In the genomic region with DNA sequence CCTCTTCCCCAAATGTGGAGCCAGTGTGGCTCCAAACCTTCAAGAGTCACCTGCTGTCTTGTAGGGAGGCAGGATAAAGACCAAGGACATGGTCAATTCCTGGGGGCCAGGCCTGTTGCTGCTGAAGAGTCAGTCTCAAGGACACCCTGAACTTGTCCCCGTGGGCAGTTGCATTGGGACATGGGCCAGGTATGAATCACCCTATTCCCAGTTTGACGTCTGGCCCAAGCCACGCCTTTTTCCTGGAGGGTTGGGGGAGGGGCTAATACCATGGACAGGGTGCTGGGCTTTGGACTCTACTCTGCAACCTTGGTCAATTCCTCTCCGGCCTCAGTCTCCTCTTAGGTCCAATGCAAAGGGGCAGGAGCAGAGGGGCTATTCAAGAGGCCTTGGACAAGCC, we compare ENCODE assay signal across 10 cellular contexts. TPM values are rescaled to one million over a fixed set of nuclear protein-coding genes. Genes with fewer than 3 reads are reported as not detected.
DNase-seq lines count a peak whose midpoint lies in the region; ATAC-seq, FAIRE-seq and TF ChIP-seq lines count a peak whose summit lies in the region.
"Had no signal": no experiment of that assay in that cellular context is flagged by ENCODE, and none has a peak within 500 bp of the region (broad histone marks: within the 10 kb centered on the region; RNA-seq: fewer than 3 reads in every experiment).

No MANE protein-coding gene starts in this region.

- intact Hi-C loops in activated naive CD4-positive, alpha-beta T cell treated with anti-CD3 and anti-CD28 coated beads for 36 hours (cut with micrococcal nuclease): no loop called here

- ATAC-seq in SK-N-SH treated with all-trans-retinoic acid at 6 μM for 48 hours: peak; percentile 28; the same call in 2 of the 3 replicates
- no peak for ATAC-seq in GM21360 (IDR thresholded peaks at IDR 0.05; ENCODE audit: unreplicated experiment)
- ATAC-seq: stimulated activated naive CD8-positive, alpha-beta T cell treated with anti-CD3 and anti-CD28 coated beads, Interleukin-15, amount 100 ng/mL, for 72 hours had no signal

- no peaks in the 10 kb centered on the region for H3K36me3 Mint-ChIP-seq in activated CD4-positive, alpha-beta memory T cell treated with anti-CD3 and anti-CD28 coated beads, Interleukin-2, amount 10 ng/mL, durations not matched to agents 7 days and 5 days (ENCODE audit: low read depth)
- H3K36me3 Mint-ChIP-seq in activated naive CD4-positive, alpha-beta T cell treated with anti-CD3 and anti-CD28 coated beads for 36 hours (ENCODE audit: low read depth): no peaks in the 10 kb centered on the region

- no peak overlapping the region for H3K4me3 Mint-ChIP-seq in activated CD4-positive, alpha-beta memory T cell treated with anti-CD3 and anti-CD28 coated beads, Interleukin-2, amount 10 ng/mL, durations not matched to agents 7 days and 5 days
- H3K4me3 Mint-ChIP-seq in activated naive CD4-positive, alpha-beta T cell treated with anti-CD3 and anti-CD28 coated beads for 36 hours: no peak overlapping the region
- H3K4me3 Mint-ChIP-seq: nephron progenitor cell; stimulated activated naive CD8-positive, alpha-beta T cell treated with anti-CD3 and anti-CD28 coated beads, Interleukin-15, amount 100 ng/mL, for 72 hours had no signal

- WGBS in small intestine, 3 donors: 4 to 23% (median 21%) methylated on average over 4 of the region's 4 CpGs

- H3K27ac ChIP-seq in HEK293 (ENCODE audit: extremely low read depth, low read depth, low read length) (no peak overlapping the region), cardiac muscle cell (no peak overlapping the region), small intestine (ENCODE audit: low read depth in 1 of 2, low read length in 1 of 2) (no peak overlapping the region)

- DNase-seq in cardiac muscle cell (ENCODE audit: low read depth in 1 of 2, low spot score in 1 of 2) (peak; percentile 30 to 35), small intestine (peak; percentile 61)
- no peak for DNase-seq in activated CD4-positive, alpha-beta memory T cell treated with anti-CD3 and anti-CD28 coated beads, Interleukin-2, amount 10 ng/mL, durations not matched to agents 7 days and 5 days
- no peak for DNase-seq in activated naive CD4-positive, alpha-beta T cell treated with anti-CD3 and anti-CD28 coated beads for 36 hours
- DNase-seq: nephron progenitor cell; stimulated activated naive CD8-positive, alpha-beta T cell treated with anti-CD3 and anti-CD28 coated beads, Interleukin-15, amount 100 ng/mL, for 72 hours had no signal

- H3K4me3 ChIP-seq in HEK293 (ENCODE audit: low read depth, low read length) (no peak overlapping the region), cardiac muscle cell (no peak overlapping the region), small intestine (ENCODE audit: low read depth in 1 of 2, low read length in 2 of 2) (no peak overlapping the region)

- TF ChIP-seq CTCF in HEK293 (tag by site-specific recombination; IDR thresholded peaks at IDR 0.05): no peak
- TF ChIP-seq CTCF in cardiac muscle cell (IDR thresholded peaks at IDR 0.05; ENCODE audit: low read depth, low read length): no peak

- POLR2A ChIA-PET in HEK293 (lab: Yijun Ruan, JAX): no interaction called here
- POLR2A ChIA-PET in activated CD4-positive, alpha-beta memory T cell treated with anti-CD3 and anti-CD28 coated beads, Interleukin-2, amount 10 ng/mL, durations not matched to agents 7 days and 5 days (lab: Charles Lee): no interaction called here

- no peaks in the 10 kb centered on the region for H3K4me1 Mint-ChIP-seq in activated CD4-positive, alpha-beta memory T cell treated with anti-CD3 and anti-CD28 coated beads, Interleukin-2, amount 10 ng/mL, durations not matched to agents 7 days and 5 days
- no peaks in the 10 kb centered on the region for H3K4me1 Mint-ChIP-seq in activated naive CD4-positive, alpha-beta T cell treated with anti-CD3 and anti-CD28 coated beads for 36 hours (ENCODE audit: low read depth)
- H3K4me1 Mint-ChIP-seq: stimulated activated naive CD8-positive, alpha-beta T cell treated with anti-CD3 and anti-CD28 coated beads, Interleukin-15, amount 100 ng/mL, for 72 hours had no signal

- no peaks in the 10 kb centered on the region for H3K9me3 ChIP-seq in HEK293 (ENCODE audit: control insufficient read depth, insufficient read depth, low read depth, low read length)
- no peaks in the 10 kb centered on the region for H3K9me3 ChIP-seq in cardiac muscle cell (ENCODE audit: low read depth)
- no peaks in the 10 kb centered on the region for H3K9me3 ChIP-seq in small intestine (ENCODE audit: control insufficient read depth, low read depth)

- H3K9me3 Mint-ChIP-seq in activated CD4-positive, alpha-beta memory T cell treated with anti-CD3 and anti-CD28 coated beads, Interleukin-2, amount 10 ng/mL, durations not matched to agents 7 days and 5 days: no peaks in the 10 kb centered on the region
- no peaks in the 10 kb centered on the region for H3K9me3 Mint-ChIP-seq in activated naive CD4-positive, alpha-beta T cell treated with anti-CD3 and anti-CD28 coated beads for 36 hours
- H3K9me3 Mint-ChIP-seq: nephron progenitor cell; stimulated activated naive CD8-positive, alpha-beta T cell treated with anti-CD3 and anti-CD28 coated beads, Interleukin-15, amount 100 ng/mL, for 72 hours had no signal

- no peak for FAIRE-seq in small intestine (lab: Jason Lieb, UNC)
- FAIRE-seq: H1 had no signal

- H3K27me3 ChIP-seq in cardiac muscle cell: no peaks in the 10 kb centered on the region
- H3K27me3 ChIP-seq in small intestine (ENCODE audit: control insufficient read depth in 2 of 2, insufficient read depth in 2 of 2, low read length in 2 of 2): no peaks in the 10 kb centered on the region

- H3K36me3 ChIP-seq in HEK293 (ENCODE audit: control insufficient read depth in 2 of 2, insufficient read depth in 1 of 2, low read length in 2 of 2) (no peaks in the 10 kb centered on the region), cardiac muscle cell (no peaks in the 10 kb centered on the region), small intestine (ENCODE audit: control insufficient read depth in 2 of 2, insufficient read depth in 2 of 2, low read length in 2 of 2) (no peaks in the 10 kb centered on the region)

- H3K27ac Mint-ChIP-seq in activated CD4-positive, alpha-beta memory T cell treated with anti-CD3 and anti-CD28 coated beads, Interleukin-2, amount 10 ng/mL, durations not matched to agents 7 days and 5 days: no peak overlapping the region
- H3K27ac Mint-ChIP-seq in activated naive CD4-positive, alpha-beta T cell treated with anti-CD3 and anti-CD28 coated beads for 36 hours: no peak overlapping the region
- H3K27ac Mint-ChIP-seq: nephron progenitor cell; stimulated activated naive CD8-positive, alpha-beta T cell treated with anti-CD3 and anti-CD28 coated beads, Interleukin-15, amount 100 ng/mL, for 72 hours had no signal

- CTCF ChIA-PET in HEK293 (lab: Yijun Ruan, JAX): interaction anchor here (0.7 kb wide), 1 partner anchor 62 kb away, joined by 3 read pairs; no protein-coding TSS in a partner anchor
- CTCF ChIA-PET in activated CD4-positive, alpha-beta memory T cell treated with anti-CD3 and anti-CD28 coated beads, Interleukin-2, amount 10 ng/mL, durations not matched to agents 7 days and 5 days (lab: Charles Lee): interaction anchor here (1.1 kb wide), 1 partner anchor 14 kb away, joined by 3 read pairs; no protein-coding TSS in a partner anchor
- CTCF ChIA-PET in activated naive CD4-positive, alpha-beta T cell treated with anti-CD3 and anti-CD28 coated beads for 36 hours (lab: Charles Lee): no interaction called here

- H3K4me1 ChIP-seq in HEK293 (ENCODE audit: control insufficient read depth, insufficient read depth, low read length): no peaks in the 10 kb centered on the region
- no peaks in the 10 kb centered on the region for H3K4me1 ChIP-seq in cardiac muscle cell (ENCODE audit: low read depth)
- H3K4me1 ChIP-seq in small intestine (ENCODE audit: control insufficient read depth in 2 of 2, insufficient read depth in 1 of 2, low read depth in 1 of 2, low read length in 1 of 2): no peaks in the 10 kb centered on the region

- no peaks in the 10 kb centered on the region for H3K27me3 Mint-ChIP-seq in activated CD4-positive, alpha-beta memory T cell treated with anti-CD3 and anti-CD28 coated beads, Interleukin-2, amount 10 ng/mL, durations not matched to agents 7 days and 5 days
- no peaks in the 10 kb centered on the region for H3K27me3 Mint-ChIP-seq in activated naive CD4-positive, alpha-beta T cell treated with anti-CD3 and anti-CD28 coated beads for 36 hours (ENCODE audit: low read depth)
- H3K27me3 Mint-ChIP-seq: stimulated activated naive CD8-positive, alpha-beta T cell treated with anti-CD3 and anti-CD28 coated beads, Interleukin-15, amount 100 ng/mL, for 72 hours had no signal

TF ChIP-seq in HEK293, 187 proteins besides CTCF, POLR2A, EP300 and RAD21 (continues in another document):
- TF ChIP-seq ZNF837 (tag by site-specific recombination; IDR thresholded peaks at IDR 0.05) (no peak), GLIS1 (tag by site-specific recombination; IDR thresholded peaks at IDR 0.05) (peak; percentile 11; the same call in 1 of the 2 replicates), ZNF10 (tag by site-specific recombination; IDR thresholded peaks at IDR 0.05) (0 out of 2 replicates have a peak, but pooled peaks have one; percentile 14)

TF ChIP-seq in SK-N-SH treated with all-trans-retinoic acid at 6 μM for 48 hours, 23 proteins besides CTCF, POLR2A, EP300 and RAD21 (continues in another document):
- TF ChIP-seq BACH2 (CRISPR knock-in tag; IDR thresholded peaks at IDR 0.05; ENCODE audit: borderline replicate concordance) (no peak), ZNF70 (CRISPR knock-in tag; IDR thresholded peaks at IDR 0.05) (no peak)
- TF ChIP-seq, protein P1, sequence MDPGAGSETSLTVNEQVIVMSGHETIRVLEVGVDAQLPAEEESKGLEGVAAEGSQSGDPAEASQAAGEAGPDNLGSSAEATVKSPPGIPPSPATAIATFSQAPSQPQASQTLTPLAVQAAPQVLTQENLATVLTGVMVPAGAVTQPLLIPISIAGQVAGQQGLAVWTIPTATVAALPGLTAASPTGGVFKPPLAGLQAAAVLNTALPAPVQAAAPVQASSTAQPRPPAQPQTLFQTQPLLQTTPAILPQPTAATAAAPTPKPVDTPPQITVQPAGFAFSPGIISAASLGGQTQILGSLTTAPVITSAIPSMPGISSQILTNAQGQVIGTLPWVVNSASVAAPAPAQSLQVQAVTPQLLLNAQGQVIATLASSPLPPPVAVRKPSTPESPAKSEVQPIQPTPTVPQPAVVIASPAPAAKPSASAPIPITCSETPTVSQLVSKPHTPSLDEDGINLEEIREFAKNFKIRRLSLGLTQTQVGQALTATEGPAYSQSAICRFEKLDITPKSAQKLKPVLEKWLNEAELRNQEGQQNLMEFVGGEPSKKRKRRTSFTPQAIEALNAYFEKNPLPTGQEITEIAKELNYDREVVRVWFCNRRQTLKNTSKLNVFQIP (CRISPR knock-in tag; IDR thresholded peaks at IDR 0.05; ENCODE audit: borderline replicate concordance, low read depth): no peak

RNA-seq across cellular contexts. Expression of a gene that starts 10.4 kb away (rescaled TPM):
- 0.63 and 0.77 TPM in 2 replicates for total RNA-seq in cardiac muscle cell
- 0.09 and 0.22 TPM in 2 replicates for polyA plus RNA-seq in cardiac muscle cell
- under 1 TPM in 1 of 3 donors, not detected in 2; 0.39 TPM for polyA plus RNA-seq in small intestine
- not detected for total RNA-seq in activated CD4-positive, alpha-beta memory T cell treated with anti-CD3 and anti-CD28 coated beads, Interleukin-2, amount 10 ng/mL, durations not matched to agents 7 days and 5 days
- not detected for total RNA-seq in activated naive CD4-positive, alpha-beta T cell treated with anti-CD3 and anti-CD28 coated beads for 36 hours

Comparison
In these comparisons a context has a peak if more than half of its experiments do, and no peak if none do; other contexts are left out.
1. DNase-seq: peak in cardiac muscle cell (2 of 2) and small intestine (single experiment); none in activated CD4-positive, alpha-beta memory T cell treated with anti-CD3 and anti-CD28 coated beads, Interleukin-2, amount 10 ng/mL, durations not matched to agents 7 days and 5 days (single experiment) and activated naive CD4-positive, alpha-beta T cell treated with anti-CD3 and anti-CD28 coated beads for 36 hours (single experiment).